In the genomic region with DNA sequence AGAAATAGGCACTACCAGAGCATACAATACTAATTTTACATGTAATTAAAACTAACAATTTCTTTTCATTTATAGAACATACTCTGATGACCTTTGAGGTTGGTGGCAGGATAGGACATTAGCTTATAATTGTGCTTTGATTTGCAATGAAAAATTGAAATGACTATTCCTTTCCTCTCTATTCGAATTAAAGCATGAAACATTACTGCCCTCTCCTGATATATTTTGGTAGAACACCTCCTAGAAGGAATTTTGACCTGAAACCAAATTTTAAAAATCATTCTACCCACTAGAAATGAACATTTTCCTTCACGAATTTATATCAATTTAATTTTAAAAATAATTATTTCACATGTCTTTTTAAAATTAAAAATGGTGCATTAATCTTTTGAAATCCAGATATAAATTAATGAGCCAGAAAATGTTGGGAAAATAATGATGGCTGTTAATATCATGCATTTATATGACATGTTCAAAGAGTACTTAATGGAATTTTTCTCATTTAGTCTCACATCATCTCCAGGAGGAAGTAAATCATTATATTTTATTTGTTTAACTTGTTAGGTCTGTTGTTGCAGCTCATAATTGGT, we compare ENCODE assay signal across 8 cellular contexts.
DNase-seq lines count a peak whose midpoint lies in the region; ATAC-seq and TF ChIP-seq lines count a peak whose summit lies in the region.

No MANE protein-coding gene starts in this region.

- no peaks in the 10 kb centered on the region for H3K27me3 Mint-ChIP-seq in MCF 10A (ENCODE audit: insufficient read depth, unreplicated experiment)
- H3K27me3 Mint-ChIP-seq in type B pancreatic cell = peaks cover 12% of the 10 kb centered on the region

- CTCF ChIA-PET in MCF 10A (lab: Yijun Ruan, JAX) (interaction anchor here (0.6 to 1.4 kb wide), 3 partner anchors 544 to 654 kb away, joined by 3 to 5 read pairs (median 3); no protein-coding TSS in a partner anchor), mammary epithelial cell (lab: Charles Lee; ENCODE audit: low non-redundant PET) (no interaction called here)

- H4K20me1 ChIP-seq in mammary epithelial cell (ENCODE audit: insufficient read depth, low read length) = no peaks in the 10 kb centered on the region

- POLR2A ChIA-PET in MCF 10A (lab: Yijun Ruan, JAX) = interaction anchor here (0.6 kb wide), 2 partner anchors 19 to 588 kb away, joined by 3 read pairs; no protein-coding TSS in a partner anchor

- ATAC-seq in gastroesophageal sphincter (no peak), sciatic nerve (no peak), HG03196 (IDR thresholded peaks at IDR 0.05; ENCODE audit: unreplicated experiment) (no peak)

- no peaks in the 10 kb centered on the region for H3K36me3 ChIP-seq in mammary epithelial cell (ENCODE audit: insufficient read depth, low read length)
- no peaks in the 10 kb centered on the region for H3K36me3 ChIP-seq in Peyer's patch
- H3K36me3 ChIP-seq in gastroesophageal sphincter = no peaks in the 10 kb centered on the region
- no peaks in the 10 kb centered on the region for H3K36me3 ChIP-seq in sigmoid colon

- H3K9me3 ChIP-seq in mammary epithelial cell (replicated peaks; ENCODE audit: insufficient read depth, low read length) (no peaks in the 10 kb centered on the region), Peyer's patch (no peaks in the 10 kb centered on the region), gastroesophageal sphincter (no peaks in the 10 kb centered on the region), sigmoid colon (no peaks in the 10 kb centered on the region)

- TF ChIP-seq POLR2A in Peyer's patch (IDR thresholded peaks at IDR 0.05) = no peak
- TF ChIP-seq POLR2A in gastroesophageal sphincter (IDR thresholded peaks at IDR 0.05) = no peak
- TF ChIP-seq POLR2A in sigmoid colon (IDR thresholded peaks at IDR 0.05) = no peak

- H3K9me3 Mint-ChIP-seq in MCF 10A (ENCODE audit: unreplicated experiment) (no peaks in the 10 kb centered on the region), type B pancreatic cell (peaks cover 20% of the 10 kb centered on the region)

- H3K4me1 ChIP-seq in mammary epithelial cell (ENCODE audit: insufficient read depth, low read length) = no peaks in the 10 kb centered on the region
- peaks cover 0 to 8% (median 0%) of the 10 kb centered on the region in 4 donors for H3K4me1 ChIP-seq in Peyer's patch
- H3K4me1 ChIP-seq in gastroesophageal sphincter = no peaks in the 10 kb centered on the region
- H3K4me1 ChIP-seq in sigmoid colon = no peaks in the 10 kb centered on the region

- H3K27me3 ChIP-seq in mammary epithelial cell (ENCODE audit: insufficient read depth, low read length) = no peaks in the 10 kb centered on the region
- H3K27me3 ChIP-seq in Peyer's patch = no peaks in the 10 kb centered on the region
- H3K27me3 ChIP-seq in gastroesophageal sphincter = no peaks in the 10 kb centered on the region
- no peaks in the 10 kb centered on the region for H3K27me3 ChIP-seq in sigmoid colon

- H3K4me2 ChIP-seq in mammary epithelial cell (ENCODE audit: insufficient read depth, low read depth, low read length) = no peak overlapping the region

- H3K9ac ChIP-seq in mammary epithelial cell (ENCODE audit: insufficient read depth, low read length) = no peak overlapping the region

- DNase-seq in MCF 10A (ENCODE audit: unreplicated experiment) (peak; percentile 45), mammary epithelial cell (no peak), Peyer's patch (no peak), type B pancreatic cell (ENCODE audit: extremely low spot score, unreplicated experiment) (no peak), sciatic nerve (ENCODE audit: low spot score) (no peak), sigmoid colon (no peak)

- in situ Hi-C loops in mammary epithelial cell (cut with MboI; ENCODE audit: low sequenced_read_pairs in 2 of 2) = no loop called here

- H3K79me2 ChIP-seq in mammary epithelial cell (ENCODE audit: insufficient read depth, low read length) = no peaks in the 10 kb centered on the region

- BruUV-seq in MCF 10A (replicated peaks; lab: Mats Ljungman, UMichigan) (no TSS peak), mammary epithelial cell (replicated peaks; lab: Mats Ljungman, UMichigan) (no TSS peak)

- no peak for TF ChIP-seq EP300 in gastroesophageal sphincter (IDR thresholded peaks at IDR 0.05)
- TF ChIP-seq EP300 in sigmoid colon (IDR thresholded peaks at IDR 0.05) = no peak

- no peak overlapping the region for H3K4me3 ChIP-seq in mammary epithelial cell (replicated peaks in 1 of 3; ENCODE audit: insufficient read depth in 1 of 3, low read depth in 2 of 3, low read length in 3 of 3)
- no peak overlapping the region for H3K4me3 ChIP-seq in Peyer's patch
- no peak overlapping the region for H3K4me3 ChIP-seq in gastroesophageal sphincter
- H3K4me3 ChIP-seq in sigmoid colon = no peak overlapping the region

- no peak overlapping the region for H3K4me3 Mint-ChIP-seq in MCF 10A (ENCODE audit: unreplicated experiment)
- H3K4me3 Mint-ChIP-seq in type B pancreatic cell = no peak overlapping the region

- H3K36me3 Mint-ChIP-seq in MCF 10A (ENCODE audit: insufficient read depth, unreplicated experiment) = no peaks in the 10 kb centered on the region
- H3K36me3 Mint-ChIP-seq in type B pancreatic cell = no peaks in the 10 kb centered on the region

- intact Hi-C loops in MCF 10A (cut with micrococcal nuclease) (loop anchor here (1.0 to 5.0 kb wide), 4 partner anchors 207 to 587 kb away; partner anchors contain the start of gene ARGLU1), mammary epithelial cell (cut with micrococcal nuclease) (loop anchor here (10.0 kb wide), 1 partner anchor 1039 kb away; no protein-coding TSS in a partner anchor), sciatic nerve (cut with DNase I) (no loop called here), sigmoid colon (cut with DNase I) (no loop called here)

- TF ChIP-seq CTCF in MCF 10A (IDR thresholded peaks at IDR 0.05; ENCODE audit: unreplicated experiment) (peak; percentile 58), mammary epithelial cell (conservative IDR thresholded peaks at IDR 0.05 in 1 of 2, IDR thresholded peaks at IDR 0.05 in 1 of 2; ENCODE audit: extremely low read depth in 1 of 2, insufficient read depth in 1 of 2, low read depth in 1 of 2, low read length in 2 of 2) (peak in 1 of 2 donors; percentile 50), Peyer's patch (IDR thresholded peaks at IDR 0.05) (peak in 4 of 6 experiments; percentile 32 to 74 (median 71)), gastroesophageal sphincter (IDR thresholded peaks at IDR 0.05) (peak; percentile 41 to 69 (median 64)), type B pancreatic cell (conservative IDR thresholded peaks at IDR 0.05) (peak; percentile 88), sigmoid colon (IDR thresholded peaks at IDR 0.05) (peak in 2 of 4 experiments; percentile 22 to 41)

- H3K4me1 Mint-ChIP-seq in MCF 10A (ENCODE audit: insufficient read depth, unreplicated experiment) (peaks cover 6% of the 10 kb centered on the region), type B pancreatic cell (ENCODE audit: unreplicated experiment) (no peaks in the 10 kb centered on the region)

- 0% methylated on average over 2 of the region's 2 CpGs for WGBS in mammary epithelial cell (ENCODE audit: low coverage, missing lambda C conversion rate)
- WGBS in gastroesophageal sphincter (ENCODE audit: low coverage in 1 of 2), 2 donors = 0% methylated on average over 2 of the region's 2 CpGs
- WGBS in sigmoid colon, 2 donors = 0 to 2% methylated on average over 2 of the region's 2 CpGs

- H3K27ac ChIP-seq in mammary epithelial cell (ENCODE audit: insufficient read depth, low read depth, low read length) (no peak overlapping the region), Peyer's patch (no peak overlapping the region), gastroesophageal sphincter (no peak overlapping the region), sigmoid colon (no peak overlapping the region)

- dilution Hi-C loops in mammary epithelial cell (cut with HindIII; ENCODE audit: low sequenced_read_pairs) = no loop called here

- H2AFZ ChIP-seq in mammary epithelial cell (ENCODE audit: low read depth, low read length) = no peak overlapping the region

- no peak overlapping the region for H3K27ac Mint-ChIP-seq in MCF 10A (ENCODE audit: low read depth, unreplicated experiment)
- no peak overlapping the region for H3K27ac Mint-ChIP-seq in type B pancreatic cell

Comparison
In these comparisons a context has a peak if more than half of its experiments do, and no peak if none do; other contexts are left out.
1. intact Hi-C loops: an anchor here in MCF 10A (1.0 to 5.0 kb wide) and mammary epithelial cell (10.0 kb wide); none called in sciatic nerve and sigmoid colon.